ENCODE assay signal across 21 cellular contexts in genomic region chr3:48593337-48593736, GRCh38. TPM values are rescaled to one million over a fixed set of nuclear protein-coding genes. Genes with fewer than 3 reads are reported as not detected.
"Had no signal": no experiment of that assay in that cellular context is flagged by ENCODE, and none has a peak within 500 bp of the region (broad histone marks: within the 10 kb centered on the region; RNA-seq: fewer than 3 reads in every experiment).

No MANE protein-coding gene starts in this region.

- DNase-seq: activated CD4-positive, alpha-beta T cell treated with anti-CD3 and anti-CD28 coated beads for 48 hours; activated CD8-positive, alpha-beta memory T cell treated with anti-CD3 and anti-CD28 coated beads, Interleukin-2, amount 50 U/mL, for 48 hours; activated CD8-positive, alpha-beta T cell treated with anti-CD3 and anti-CD28 coated beads, Interleukin-2, amount 10 ng/mL, durations not matched to agents 7 days and 5 days; activated naive CD4-positive, alpha-beta T cell treated with Interleukin-2 at 50 U/mL for 16 hours; activated naive CD8-positive, alpha-beta T cell treated with anti-CD3 and anti-CD28 coated beads, Interleukin-2, amount 50 U/mL, for 24 hours; effector memory CD8-positive, alpha-beta T cell; immature natural killer cell; left colon; stimulated activated CD4-positive, alpha-beta T cell treated with anti-CD3 and anti-CD28 coated beads, Interleukin-12 subunit alpha, Interleukin-12 subunit beta, amount 100 ng/mL, for 4 hours; stimulated activated naive CD4-positive, alpha-beta T cell treated with Interleukin-2 at 50 U/mL for 16 hours; upper lobe of right lung had no signal

- H3K27ac ChIP-seq: ascending aorta, upper lobe of right lung had no signal

- H3K4me3 ChIP-seq: ascending aorta, upper lobe of right lung had no signal

- H3K9me3 ChIP-seq: ascending aorta, upper lobe of right lung had no signal

- H3K27me3 ChIP-seq: ascending aorta had no signal

RNA-seq across cellular contexts. Expression of gene COL7A1, which starts 1.8 kb away (rescaled TPM):
- polyA plus RNA-seq: immature natural killer cell had no signal

RNA-seq across cellular contexts. Expression of gene TMEM89, which starts 28.2 kb away (rescaled TPM):
- total RNA-seq: activated T-helper 1 cell treated with anti-CD3 and anti-CD28 coated beads, Interleukin-12 subunit alpha, Interleukin-12 subunit beta, Interleukin-2, Interleukin-4 antibody, amounts not matched to agents 30 ng/mL and 10 ng/mL and 1 ng/mL, durations not matched to agents 14 hours and 24 hours and 36 hours; ascending aorta; epithelial cell of proximal tubule; lung microvascular endothelial cell; mucosa of gallbladder; omental fat pad; pulmonary artery endothelial cell; sciatic nerve; temporal lobe; upper lobe of right lung had no signal
- polyA plus RNA-seq: immature natural killer cell had no signal

RNA-seq across cellular contexts. Expression of gene UCN2, which starts 29.8 kb away (rescaled TPM):
- total RNA-seq: activated CD8-positive, alpha-beta T cell treated with anti-CD3 and anti-CD28 coated beads, Interleukin-2, amount 10 ng/mL, durations not matched to agents 7 days and 5 days; ascending aorta; left colon; lung microvascular endothelial cell; mucosa of gallbladder; sciatic nerve; temporal lobe; upper lobe of right lung; WTC11 had no signal
- polyA plus RNA-seq: immature natural killer cell had no signal
